1 cellular context compared by ENCODE assay signal in the genomic region with DNA sequence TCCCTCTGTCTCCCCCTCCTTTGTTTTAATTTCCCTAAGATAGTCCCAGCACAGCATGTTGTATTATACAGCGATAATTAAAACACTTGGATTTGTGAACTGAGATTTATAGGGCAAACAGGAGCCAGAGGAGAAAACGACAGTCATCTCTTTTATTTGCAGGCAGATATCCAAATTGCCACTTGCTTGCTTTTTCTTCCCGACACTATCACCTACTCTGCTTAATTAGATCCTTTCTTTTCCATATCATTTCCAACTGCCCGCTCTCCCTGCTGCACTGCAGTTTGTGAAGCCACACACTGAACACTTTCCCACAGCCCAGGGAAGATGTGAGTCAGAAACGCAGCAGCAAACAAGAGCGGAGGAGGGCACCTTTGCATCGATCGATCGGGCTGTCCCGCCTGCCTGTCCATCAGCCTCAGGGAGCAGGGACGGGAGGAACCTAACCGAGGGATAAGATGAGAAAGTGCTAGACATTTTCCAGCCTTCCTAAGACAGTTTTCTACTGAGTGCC.
TF ChIP-seq lines count a peak whose summit lies in the region.

No MANE protein-coding gene starts in this region.

TF ChIP-seq in HepG2, 621 proteins besides CTCF, POLR2A, EP300 and RAD21 (continued from another document and continues in another):
- TF ChIP-seq, protein P1, sequence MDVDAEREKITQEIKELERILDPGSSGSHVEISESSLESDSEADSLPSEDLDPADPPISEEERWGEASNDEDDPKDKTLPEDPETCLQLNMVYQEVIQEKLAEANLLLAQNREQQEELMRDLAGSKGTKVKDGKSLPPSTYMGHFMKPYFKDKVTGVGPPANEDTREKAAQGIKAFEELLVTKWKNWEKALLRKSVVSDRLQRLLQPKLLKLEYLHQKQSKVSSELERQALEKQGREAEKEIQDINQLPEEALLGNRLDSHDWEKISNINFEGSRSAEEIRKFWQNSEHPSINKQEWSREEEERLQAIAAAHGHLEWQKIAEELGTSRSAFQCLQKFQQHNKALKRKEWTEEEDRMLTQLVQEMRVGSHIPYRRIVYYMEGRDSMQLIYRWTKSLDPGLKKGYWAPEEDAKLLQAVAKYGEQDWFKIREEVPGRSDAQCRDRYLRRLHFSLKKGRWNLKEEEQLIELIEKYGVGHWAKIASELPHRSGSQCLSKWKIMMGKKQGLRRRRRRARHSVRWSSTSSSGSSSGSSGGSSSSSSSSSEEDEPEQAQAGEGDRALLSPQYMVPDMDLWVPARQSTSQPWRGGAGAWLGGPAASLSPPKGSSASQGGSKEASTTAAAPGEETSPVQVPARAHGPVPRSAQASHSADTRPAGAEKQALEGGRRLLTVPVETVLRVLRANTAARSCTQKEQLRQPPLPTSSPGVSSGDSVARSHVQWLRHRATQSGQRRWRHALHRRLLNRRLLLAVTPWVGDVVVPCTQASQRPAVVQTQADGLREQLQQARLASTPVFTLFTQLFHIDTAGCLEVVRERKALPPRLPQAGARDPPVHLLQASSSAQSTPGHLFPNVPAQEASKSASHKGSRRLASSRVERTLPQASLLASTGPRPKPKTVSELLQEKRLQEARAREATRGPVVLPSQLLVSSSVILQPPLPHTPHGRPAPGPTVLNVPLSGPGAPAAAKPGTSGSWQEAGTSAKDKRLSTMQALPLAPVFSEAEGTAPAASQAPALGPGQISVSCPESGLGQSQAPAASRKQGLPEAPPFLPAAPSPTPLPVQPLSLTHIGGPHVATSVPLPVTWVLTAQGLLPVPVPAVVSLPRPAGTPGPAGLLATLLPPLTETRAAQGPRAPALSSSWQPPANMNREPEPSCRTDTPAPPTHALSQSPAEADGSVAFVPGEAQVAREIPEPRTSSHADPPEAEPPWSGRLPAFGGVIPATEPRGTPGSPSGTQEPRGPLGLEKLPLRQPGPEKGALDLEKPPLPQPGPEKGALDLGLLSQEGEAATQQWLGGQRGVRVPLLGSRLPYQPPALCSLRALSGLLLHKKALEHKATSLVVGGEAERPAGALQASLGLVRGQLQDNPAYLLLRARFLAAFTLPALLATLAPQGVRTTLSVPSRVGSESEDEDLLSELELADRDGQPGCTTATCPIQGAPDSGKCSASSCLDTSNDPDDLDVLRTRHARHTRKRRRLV (CRISPR knock-in tag; IDR thresholded peaks at IDR 0.05): no peak
- TF ChIP-seq ZNF264 (CRISPR knock-in tag; IDR thresholded peaks at IDR 0.05) (peak; percentile 38; the same call in 1 of the 2 replicates), FOXA1 (IDR thresholded peaks at IDR 0.05) (no peak), FOXA1 (CRISPR knock-in tag; IDR thresholded peaks at IDR 0.05) (peak; percentile 66), TBX3 (IDR thresholded peaks at IDR 0.05; ENCODE audit: borderline replicate concordance) (0 out of 2 replicates have a peak, but pooled peaks have one; percentile 13), ZFP90 (CRISPR knock-in tag; IDR thresholded peaks at IDR 0.05; ENCODE audit: borderline replicate concordance) (0 out of 2 replicates have a peak, but pooled peaks have one; percentile 49), PHF8 (CRISPR knock-in tag; IDR thresholded peaks at IDR 0.05) (peak; percentile 49; the same call in 1 of the 2 replicates), JUNB (CRISPR knock-in tag; IDR thresholded peaks at IDR 0.05; ENCODE audit: borderline replicate concordance) (peak; percentile 81), HOXA5 (CRISPR knock-in tag; IDR thresholded peaks at IDR 0.05) (0 out of 2 replicates have a peak, but pooled peaks have one; percentile 45), MIER3 (CRISPR knock-in tag; IDR thresholded peaks at IDR 0.05; ENCODE audit: borderline replicate concordance) (peak; percentile 88; the same call in 1 of the 2 replicates), FOXK2 (IDR thresholded peaks at IDR 0.05) (no peak), KDM6A (CRISPR knock-in tag; IDR thresholded peaks at IDR 0.05; ENCODE audit: low read depth) (0 out of 2 replicates have a peak, but pooled peaks have one; percentile 22), HNRNPK (IDR thresholded peaks at IDR 0.05; ENCODE audit: low read depth, low read length, poor library complexity, severe bottlenecking) (peak; percentile 5), ZNF460 (CRISPR knock-in tag; IDR thresholded peaks at IDR 0.05; ENCODE audit: borderline replicate concordance) (no peak; the same call in 1 of the 2 replicates), ZNF629 (CRISPR knock-in tag; conservative IDR thresholded peaks at IDR 0.05) (0 out of 2 replicates have a peak, but pooled peaks have one; percentile 27), CBX5 (CRISPR knock-in tag; IDR thresholded peaks at IDR 0.05; ENCODE audit: borderline replicate concordance) (peak; percentile 97), RCOR2 (CRISPR knock-in tag; IDR thresholded peaks at IDR 0.05) (peak; percentile 50; the same call in 1 of the 2 replicates), TBP (CRISPR knock-in tag; IDR thresholded peaks at IDR 0.05) (no peak), ZNF251 (CRISPR knock-in tag; IDR thresholded peaks at IDR 0.05) (no peak), MEIS2 (CRISPR knock-in tag; IDR thresholded peaks at IDR 0.05) (peak; percentile 99), MEIS1 (CRISPR knock-in tag; IDR thresholded peaks at IDR 0.05; ENCODE audit: borderline replicate concordance) (peak; percentile 99), ZFP41 (CRISPR knock-in tag; IDR thresholded peaks at IDR 0.05; ENCODE audit: borderline replicate concordance) (no peak), STAT5B (CRISPR knock-in tag; IDR thresholded peaks at IDR 0.05) (no peak), HIVEP1 (CRISPR knock-in tag; IDR thresholded peaks at IDR 0.05) (0 out of 2 replicates have a peak, but pooled peaks have one; percentile 47), SYNCRIP (IDR thresholded peaks at IDR 0.05; ENCODE audit: insufficient read depth, low read depth, low read length) (no peak), FOSL2 (CRISPR knock-in tag; IDR thresholded peaks at IDR 0.05) (peak; percentile 97), ZNF83 (CRISPR knock-in tag; IDR thresholded peaks at IDR 0.05; ENCODE audit: borderline replicate concordance) (no peak), RXRB (CRISPR knock-in tag; IDR thresholded peaks at IDR 0.05; ENCODE audit: borderline replicate concordance) (peak; percentile 64; the same call in 1 of the 2 replicates), ZNF30 (CRISPR knock-in tag; IDR thresholded peaks at IDR 0.05) (no peak), ZNF747 (CRISPR knock-in tag; IDR thresholded peaks at IDR 0.05; ENCODE audit: borderline replicate concordance) (0 out of 2 replicates have a peak, but pooled peaks have one; percentile 69), FOXK1 (CRISPR knock-in tag; IDR thresholded peaks at IDR 0.05; ENCODE audit: borderline replicate concordance, low read depth) (peak; percentile 61; the same call in 1 of the 2 replicates), ZNF567 (CRISPR knock-in tag; IDR thresholded peaks at IDR 0.05; ENCODE audit: borderline replicate concordance) (no peak), RXRA (CRISPR knock-in tag; IDR thresholded peaks at IDR 0.05) (peak; percentile 74; the same call in 1 of the 2 replicates)
- TF ChIP-seq, protein P2, sequence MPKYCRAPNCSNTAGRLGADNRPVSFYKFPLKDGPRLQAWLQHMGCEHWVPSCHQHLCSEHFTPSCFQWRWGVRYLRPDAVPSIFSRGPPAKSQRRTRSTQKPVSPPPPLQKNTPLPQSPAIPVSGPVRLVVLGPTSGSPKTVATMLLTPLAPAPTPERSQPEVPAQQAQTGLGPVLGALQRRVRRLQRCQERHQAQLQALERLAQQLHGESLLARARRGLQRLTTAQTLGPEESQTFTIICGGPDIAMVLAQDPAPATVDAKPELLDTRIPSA (CRISPR knock-in tag; IDR thresholded peaks at IDR 0.05; ENCODE audit: borderline replicate concordance): no peak
- TF ChIP-seq, protein P3, sequence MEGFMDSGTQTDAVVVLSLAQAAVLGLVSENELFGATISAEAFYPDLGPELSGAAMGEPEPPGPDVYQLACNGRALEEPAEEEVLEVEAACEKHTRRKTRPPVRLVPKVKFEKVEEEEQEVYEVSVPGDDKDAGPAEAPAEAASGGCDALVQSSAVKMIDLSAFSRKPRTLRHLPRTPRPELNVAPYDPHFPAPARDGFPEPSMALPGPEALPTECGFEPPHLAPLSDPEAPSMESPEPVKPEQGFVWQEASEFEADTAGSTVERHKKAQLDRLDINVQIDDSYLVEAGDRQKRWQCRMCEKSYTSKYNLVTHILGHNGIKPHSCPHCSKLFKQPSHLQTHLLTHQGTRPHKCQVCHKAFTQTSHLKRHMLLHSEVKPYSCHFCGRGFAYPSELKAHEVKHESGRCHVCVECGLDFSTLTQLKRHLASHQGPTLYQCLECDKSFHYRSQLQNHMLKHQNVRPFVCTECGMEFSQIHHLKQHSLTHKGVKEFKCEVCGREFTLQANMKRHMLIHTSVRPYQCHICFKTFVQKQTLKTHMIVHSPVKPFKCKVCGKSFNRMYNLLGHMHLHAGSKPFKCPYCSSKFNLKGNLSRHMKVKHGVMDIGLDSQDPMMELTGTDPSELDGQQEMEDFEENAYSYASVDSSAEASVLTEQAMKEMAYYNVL (CRISPR knock-in tag; IDR thresholded peaks at IDR 0.05; ENCODE audit: borderline replicate concordance): peak; percentile 91
- TF ChIP-seq, protein P4, sequence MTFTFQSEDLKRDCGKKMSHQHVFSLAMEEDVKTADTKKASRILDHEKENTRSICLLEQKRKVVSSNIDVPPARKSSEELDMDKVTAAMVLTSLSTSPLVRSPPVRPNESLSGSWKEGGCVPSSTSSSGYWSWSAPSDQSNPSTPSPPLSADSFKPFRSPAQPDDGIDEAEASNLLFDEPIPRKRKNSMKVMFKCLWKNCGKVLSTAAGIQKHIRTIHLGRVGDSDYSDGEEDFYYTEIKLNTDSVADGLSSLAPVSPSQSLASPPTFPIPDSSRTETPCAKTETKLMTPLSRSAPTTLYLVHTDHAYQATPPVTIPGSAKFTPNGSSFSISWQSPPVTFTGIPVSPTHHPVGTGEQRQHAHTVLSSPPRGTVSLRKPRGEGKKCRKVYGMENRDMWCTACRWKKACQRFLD (CRISPR knock-in tag; IDR thresholded peaks at IDR 0.05; ENCODE audit: borderline replicate concordance): no peak
- TF ChIP-seq, protein P5, sequence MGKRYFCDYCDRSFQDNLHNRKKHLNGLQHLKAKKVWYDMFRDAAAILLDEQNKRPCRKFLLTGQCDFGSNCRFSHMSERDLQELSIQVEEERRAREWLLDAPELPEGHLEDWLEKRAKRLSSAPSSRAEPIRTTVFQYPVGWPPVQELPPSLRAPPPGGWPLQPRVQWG (CRISPR knock-in tag; IDR thresholded peaks at IDR 0.05; ENCODE audit: borderline replicate concordance, low read depth): no peak
- TF ChIP-seq, protein P6, sequence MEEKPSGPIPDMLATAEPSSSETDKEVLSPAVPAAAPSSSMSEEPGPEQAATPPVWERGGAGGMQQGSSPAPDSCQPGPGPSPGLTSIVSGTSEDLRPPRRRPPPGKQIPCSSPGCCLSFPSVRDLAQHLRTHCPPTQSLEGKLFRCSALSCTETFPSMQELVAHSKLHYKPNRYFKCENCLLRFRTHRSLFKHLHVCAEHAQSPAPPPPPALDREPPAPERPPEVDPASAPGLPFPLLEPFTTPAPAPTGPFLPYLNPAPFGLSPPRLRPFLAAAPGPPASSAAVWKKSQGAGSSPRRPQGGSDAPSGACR (CRISPR knock-in tag; IDR thresholded peaks at IDR 0.05): no peak
- TF ChIP-seq, protein P7, sequence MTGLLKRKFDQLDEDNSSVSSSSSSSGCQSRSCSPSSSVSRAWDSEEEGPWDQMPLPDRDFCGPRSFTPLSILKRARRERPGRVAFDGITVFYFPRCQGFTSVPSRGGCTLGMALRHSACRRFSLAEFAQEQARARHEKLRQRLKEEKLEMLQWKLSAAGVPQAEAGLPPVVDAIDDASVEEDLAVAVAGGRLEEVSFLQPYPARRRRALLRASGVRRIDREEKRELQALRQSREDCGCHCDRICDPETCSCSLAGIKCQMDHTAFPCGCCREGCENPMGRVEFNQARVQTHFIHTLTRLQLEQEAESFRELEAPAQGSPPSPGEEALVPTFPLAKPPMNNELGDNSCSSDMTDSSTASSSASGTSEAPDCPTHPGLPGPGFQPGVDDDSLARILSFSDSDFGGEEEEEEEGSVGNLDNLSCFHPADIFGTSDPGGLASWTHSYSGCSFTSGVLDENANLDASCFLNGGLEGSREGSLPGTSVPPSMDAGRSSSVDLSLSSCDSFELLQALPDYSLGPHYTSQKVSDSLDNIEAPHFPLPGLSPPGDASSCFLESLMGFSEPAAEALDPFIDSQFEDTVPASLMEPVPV (CRISPR knock-in tag; IDR thresholded peaks at IDR 0.05): no peak
- TF ChIP-seq, protein P8, sequence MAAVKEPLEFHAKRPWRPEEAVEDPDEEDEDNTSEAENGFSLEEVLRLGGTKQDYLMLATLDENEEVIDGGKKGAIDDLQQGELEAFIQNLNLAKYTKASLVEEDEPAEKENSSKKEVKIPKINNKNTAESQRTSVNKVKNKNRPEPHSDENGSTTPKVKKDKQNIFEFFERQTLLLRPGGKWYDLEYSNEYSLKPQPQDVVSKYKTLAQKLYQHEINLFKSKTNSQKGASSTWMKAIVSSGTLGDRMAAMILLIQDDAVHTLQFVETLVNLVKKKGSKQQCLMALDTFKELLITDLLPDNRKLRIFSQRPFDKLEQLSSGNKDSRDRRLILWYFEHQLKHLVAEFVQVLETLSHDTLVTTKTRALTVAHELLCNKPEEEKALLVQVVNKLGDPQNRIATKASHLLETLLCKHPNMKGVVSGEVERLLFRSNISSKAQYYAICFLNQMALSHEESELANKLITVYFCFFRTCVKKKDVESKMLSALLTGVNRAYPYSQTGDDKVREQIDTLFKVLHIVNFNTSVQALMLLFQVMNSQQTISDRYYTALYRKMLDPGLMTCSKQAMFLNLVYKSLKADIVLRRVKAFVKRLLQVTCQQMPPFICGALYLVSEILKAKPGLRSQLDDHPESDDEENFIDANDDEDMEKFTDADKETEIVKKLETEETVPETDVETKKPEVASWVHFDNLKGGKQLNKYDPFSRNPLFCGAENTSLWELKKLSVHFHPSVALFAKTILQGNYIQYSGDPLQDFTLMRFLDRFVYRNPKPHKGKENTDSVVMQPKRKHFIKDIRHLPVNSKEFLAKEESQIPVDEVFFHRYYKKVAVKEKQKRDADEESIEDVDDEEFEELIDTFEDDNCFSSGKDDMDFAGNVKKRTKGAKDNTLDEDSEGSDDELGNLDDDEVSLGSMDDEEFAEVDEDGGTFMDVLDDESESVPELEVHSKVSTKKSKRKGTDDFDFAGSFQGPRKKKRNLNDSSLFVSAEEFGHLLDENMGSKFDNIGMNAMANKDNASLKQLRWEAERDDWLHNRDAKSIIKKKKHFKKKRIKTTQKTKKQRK (IDR thresholded peaks at IDR 0.05; ENCODE audit: low read length): no peak
- TF ChIP-seq, protein P9, sequence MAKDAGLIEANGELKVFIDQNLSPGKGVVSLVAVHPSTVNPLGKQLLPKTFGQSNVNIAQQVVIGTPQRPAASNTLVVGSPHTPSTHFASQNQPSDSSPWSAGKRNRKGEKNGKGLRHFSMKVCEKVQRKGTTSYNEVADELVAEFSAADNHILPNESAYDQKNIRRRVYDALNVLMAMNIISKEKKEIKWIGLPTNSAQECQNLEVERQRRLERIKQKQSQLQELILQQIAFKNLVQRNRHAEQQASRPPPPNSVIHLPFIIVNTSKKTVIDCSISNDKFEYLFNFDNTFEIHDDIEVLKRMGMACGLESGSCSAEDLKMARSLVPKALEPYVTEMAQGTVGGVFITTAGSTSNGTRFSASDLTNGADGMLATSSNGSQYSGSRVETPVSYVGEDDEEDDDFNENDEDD (CRISPR knock-in tag; IDR thresholded peaks at IDR 0.05; ENCODE audit: borderline replicate concordance): peak; percentile 63; the same call in 1 of the 2 replicates
